ENCODE assay signal across 8 cellular contexts in genomic region chr2:69436937-69437750, GRCh38. TPM values are rescaled to one million over a fixed set of nuclear protein-coding genes. Genes with fewer than 3 reads are reported as not detected.
DNase-seq lines count a peak whose midpoint lies in the region; ATAC-seq and TF ChIP-seq lines count a peak whose summit lies in the region.

TSS of gene NFU1 (minus strand) at chr2:69437435. CDS start at chr2:69437422, 13 bp downstream.

- H3K4me2 ChIP-seq in SK-N-SH, result peak within 1 kb of the TSS; percentile 83

- H3K27me3 ChIP-seq in SK-N-SH (ENCODE audit: insufficient read depth), result no peaks in the 10 kb centered on the region

- H3K79me2 ChIP-seq in SK-N-SH (ENCODE audit: insufficient read depth), result peaks cover 34% of the 10 kb centered on the region

- H4K20me1 ChIP-seq in SK-N-SH (ENCODE audit: insufficient read depth), result no peaks in the 10 kb centered on the region

- H3K4me1 ChIP-seq in SK-N-SH (ENCODE audit: control insufficient read depth in 1 of 2, insufficient read depth in 2 of 2, low read depth in 1 of 2, low read length in 1 of 2), result peaks cover 5 to 6% of the 10 kb centered on the region in 2 experiments

- H3K4me3 ChIP-seq in SK-N-SH (ENCODE audit: low read depth in 2 of 2, low read length in 1 of 2), result peak within 1 kb of the TSS; percentile 87

- H3K9me3 ChIP-seq in SK-N-SH, result no peaks in the 10 kb centered on the region

- H3F3A ChIP-seq in SK-N-SH (replicated peaks; ENCODE audit: insufficient read depth), result peaks cover 20% of the 10 kb centered on the region

- TF ChIP-seq EP300 in SK-N-SH (IDR thresholded peaks at IDR 0.05; ENCODE audit: borderline replicate concordance in 1 of 2, low read depth in 1 of 2, low read length in 1 of 2), result no peak

- peak; percentile 96 for ATAC-seq in HG02571 (IDR thresholded peaks at IDR 0.05; ENCODE audit: unreplicated experiment)

- DNase-seq in GM10248 (ENCODE audit: extremely low spot score), result peak; percentile 98
- peak; percentile 71 for DNase-seq in NCI-H1048 (lab: John Stamatoyannopoulos, UW)
- peak; percentile 98 for DNase-seq in SK-N-SH
- DNase-seq in activated naive CD4-positive, alpha-beta T cell treated with anti-CD3 and anti-CD28 coated beads, Interleukin-2, amount 50 U/mL, for 16 hours, result peak; percentile 87
- DNase-seq in germinal center (ENCODE audit: low spot score), result peak; percentile 97
- peak; percentile 93 for DNase-seq in occipital lobe (lab: John Stamatoyannopoulos, UW)

- peak within 1 kb of the TSS; percentile 81 for H3K9ac ChIP-seq in SK-N-SH

- H3K27ac ChIP-seq in SK-N-SH (ENCODE audit: low read depth in 2 of 2, low read length in 1 of 2), result peak within 1 kb of the TSS; percentile 90 to 93
- peak within 1 kb of the TSS; percentile 100 for H3K27ac ChIP-seq in temporal lobe (ENCODE audit: low read depth, low read length)

- 1% methylated on average over 22 of the region's 60 CpGs for WGBS in SK-N-SH (ENCODE audit: low lambda C conversion rate)

- H2AFZ ChIP-seq in SK-N-SH (ENCODE audit: low read depth), result peak within 1 kb of the TSS; percentile 99

- POLR2A ChIA-PET in GM10248 (lab: Yijun Ruan, JAX) (interaction anchor here (0.7 to 1.4 kb wide), 5 partner anchors 15 to 593 kb away, joined by 3 to 7 read pairs (median 3); no protein-coding TSS in a partner anchor), SK-N-SH (lab: Yijun Ruan, JAX) (interaction anchor here (1.1 to 1.3 kb wide), 5 partner anchors 11 to 207 kb away, joined by 3 to 6 read pairs (median 3); partner anchors contain the start of genes AAK1 and GFPT1)

- H3K9me2 ChIP-seq in SK-N-SH, result no peaks in the 10 kb centered on the region

- peak; percentile 52 for TF ChIP-seq CTCF in GM10248 (IDR thresholded peaks at IDR 0.05; ENCODE audit: control extremely low read depth, extremely low read depth, low read depth, missing control alignments)
- peak; percentile 50 for TF ChIP-seq CTCF in SK-N-SH (IDR thresholded peaks at IDR 0.05)

- no peaks in the 10 kb centered on the region for H3K36me3 ChIP-seq in SK-N-SH (replicated peaks in 1 of 2; ENCODE audit: control insufficient read depth in 1 of 2, insufficient read depth in 2 of 2, low read length in 1 of 2)

- CTCF ChIA-PET in GM10248 (lab: Yijun Ruan, JAX), result interaction anchor here (0.6 to 3.0 kb wide), 20 partner anchors 8 to 493 kb away, joined by 3 to 14 read pairs (median 4); no protein-coding TSS in a partner anchor
- CTCF ChIA-PET in SK-N-SH (lab: Yijun Ruan, JAX), result interaction anchor here (0.6 to 2.5 kb wide), 27 partner anchors 11 to 380 kb away, joined by 3 to 9 read pairs (median 3); partner anchors contain the start of gene GFPT1

- peak; percentile 16 for TF ChIP-seq RAD21 in SK-N-SH (IDR thresholded peaks at IDR 0.05; ENCODE audit: low read length)

TF ChIP-seq in SK-N-SH, 30 proteins besides CTCF, POLR2A, EP300 and RAD21 (continues in another document):
- TF ChIP-seq TCF12 (IDR thresholded peaks at IDR 0.05) (no peak), GABPA (IDR thresholded peaks at IDR 0.05; ENCODE audit: low read depth) (no peak), NFIC (IDR thresholded peaks at IDR 0.05; ENCODE audit: borderline replicate concordance) (no peak), REST (IDR thresholded peaks at IDR 0.05; ENCODE audit: low read depth, low read length) (0 out of 2 replicates have a peak, but pooled peaks have one; percentile 29), FOXM1 (IDR thresholded peaks at IDR 0.05; ENCODE audit: low read depth) (no peak), MEF2A (IDR thresholded peaks at IDR 0.05; ENCODE audit: borderline replicate concordance, low read depth) (no peak), RCOR1 (IDR thresholded peaks at IDR 0.05; ENCODE audit: low read length) (peak; percentile 42), MXI1 (IDR thresholded peaks at IDR 0.05; ENCODE audit: low read depth, low read length) (peak; percentile 64), POLR2AphosphoS5 (IDR thresholded peaks at IDR 0.05; ENCODE audit: low read depth, low read length) (peak; percentile 87), TAF1 (IDR thresholded peaks at IDR 0.05; ENCODE audit: borderline replicate concordance, low read depth, low read length) (peak; percentile 92), FOSL2 (IDR thresholded peaks at IDR 0.05; ENCODE audit: borderline replicate concordance, low read depth) (no peak), GATA2 (CRISPR knock-in tag; IDR thresholded peaks at IDR 0.05) (0 out of 2 replicates have a peak, but pooled peaks have one; percentile 15), ELF1 (IDR thresholded peaks at IDR 0.05) (no peak), FOXJ3 (CRISPR knock-in tag; IDR thresholded peaks at IDR 0.05) (no peak), USF1 (IDR thresholded peaks at IDR 0.05; ENCODE audit: borderline replicate concordance, low read depth) (no peak), USF2 (IDR thresholded peaks at IDR 0.05; ENCODE audit: borderline replicate concordance, low read depth, low read length) (no peak), SIN3A (IDR thresholded peaks at IDR 0.05; ENCODE audit: borderline replicate concordance, low read depth, low read length) (peak; percentile 65), YY1 (IDR thresholded peaks at IDR 0.05; ENCODE audit: low read depth) (peak; percentile 97), ZBTB33 (IDR thresholded peaks at IDR 0.05; ENCODE audit: borderline replicate concordance, low read depth) (no peak), MAX (IDR thresholded peaks at IDR 0.05; ENCODE audit: low read depth) (no peak)

RNA-seq across cellular contexts. Expression of gene NFU1, which starts in this region (rescaled TPM):
- polyA plus RNA-seq in SK-N-SH (2012; rRNA removed), result 22.2 and 23.5 TPM in 2 replicates
- 29.1 and 44.8 TPM in 2 replicates for polyA plus RNA-seq in SK-N-SH (2012; cell fraction: cytosol; rRNA removed)
- 7.0 and 8.9 TPM in 2 replicates for polyA plus RNA-seq in SK-N-SH (2012; cell fraction: nucleus; rRNA removed)
- total RNA-seq in occipital lobe (51.5 TPM), temporal lobe (32.9 TPM)

Comparison
In these comparisons a context has a peak if more than half of its experiments do, and no peak if none do; other contexts are left out.
1. Peak in every context shown above with its lines: DNase-seq, ATAC-seq, H3K4me3 ChIP-seq and H3K27ac ChIP-seq.